1 cellular context compared by ENCODE assay signal in the genomic region with DNA sequence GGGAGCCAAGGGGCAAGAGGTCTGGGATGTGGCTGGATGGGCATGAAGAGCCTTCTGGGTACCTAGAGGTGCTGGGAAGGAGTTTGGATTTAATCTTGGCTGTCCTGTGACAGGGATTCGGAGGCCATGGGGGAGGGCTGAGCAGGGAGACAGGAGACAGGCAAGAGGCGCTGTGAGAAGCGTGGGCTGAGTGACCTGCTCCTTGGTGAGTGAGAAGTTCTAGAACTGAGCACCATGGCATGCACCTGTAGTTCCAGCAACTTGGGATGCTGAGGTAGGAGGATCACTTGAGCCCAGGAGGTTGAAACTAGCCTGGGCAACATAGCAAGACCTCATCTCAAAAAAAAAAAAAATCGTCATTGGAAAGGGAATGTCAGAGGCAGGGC.
TF ChIP-seq lines count a peak whose summit lies in the region.

No MANE protein-coding gene starts in this region.

TF ChIP-seq in GM23338, 12 proteins besides CTCF, POLR2A, EP300 and RAD21:
- TF ChIP-seq CREB1 (CRISPR knock-in tag; IDR thresholded peaks at IDR 0.05; ENCODE audit: low read depth) (no peak), EZH2phosphoT487 (IDR thresholded peaks at IDR 0.05; ENCODE audit: unreplicated experiment) (no peak), STAT1 (IDR thresholded peaks at IDR 0.05; ENCODE audit: unreplicated experiment) (no peak), ZNF331 (CRISPR knock-in tag; IDR thresholded peaks at IDR 0.05; ENCODE audit: low read depth) (no peak), EZH2 (IDR thresholded peaks at IDR 0.05; ENCODE audit: low read depth, unreplicated experiment) (no peak), POLR2AphosphoS5 (IDR thresholded peaks at IDR 0.05; ENCODE audit: low read depth) (no peak), JUNB (IDR thresholded peaks at IDR 0.05; ENCODE audit: unreplicated experiment) (no peak), NANOG (IDR thresholded peaks at IDR 0.05; ENCODE audit: borderline replicate concordance) (no peak), ZNF114 (CRISPR knock-in tag; IDR thresholded peaks at IDR 0.05) (no peak)
- TF ChIP-seq, protein P1, sequence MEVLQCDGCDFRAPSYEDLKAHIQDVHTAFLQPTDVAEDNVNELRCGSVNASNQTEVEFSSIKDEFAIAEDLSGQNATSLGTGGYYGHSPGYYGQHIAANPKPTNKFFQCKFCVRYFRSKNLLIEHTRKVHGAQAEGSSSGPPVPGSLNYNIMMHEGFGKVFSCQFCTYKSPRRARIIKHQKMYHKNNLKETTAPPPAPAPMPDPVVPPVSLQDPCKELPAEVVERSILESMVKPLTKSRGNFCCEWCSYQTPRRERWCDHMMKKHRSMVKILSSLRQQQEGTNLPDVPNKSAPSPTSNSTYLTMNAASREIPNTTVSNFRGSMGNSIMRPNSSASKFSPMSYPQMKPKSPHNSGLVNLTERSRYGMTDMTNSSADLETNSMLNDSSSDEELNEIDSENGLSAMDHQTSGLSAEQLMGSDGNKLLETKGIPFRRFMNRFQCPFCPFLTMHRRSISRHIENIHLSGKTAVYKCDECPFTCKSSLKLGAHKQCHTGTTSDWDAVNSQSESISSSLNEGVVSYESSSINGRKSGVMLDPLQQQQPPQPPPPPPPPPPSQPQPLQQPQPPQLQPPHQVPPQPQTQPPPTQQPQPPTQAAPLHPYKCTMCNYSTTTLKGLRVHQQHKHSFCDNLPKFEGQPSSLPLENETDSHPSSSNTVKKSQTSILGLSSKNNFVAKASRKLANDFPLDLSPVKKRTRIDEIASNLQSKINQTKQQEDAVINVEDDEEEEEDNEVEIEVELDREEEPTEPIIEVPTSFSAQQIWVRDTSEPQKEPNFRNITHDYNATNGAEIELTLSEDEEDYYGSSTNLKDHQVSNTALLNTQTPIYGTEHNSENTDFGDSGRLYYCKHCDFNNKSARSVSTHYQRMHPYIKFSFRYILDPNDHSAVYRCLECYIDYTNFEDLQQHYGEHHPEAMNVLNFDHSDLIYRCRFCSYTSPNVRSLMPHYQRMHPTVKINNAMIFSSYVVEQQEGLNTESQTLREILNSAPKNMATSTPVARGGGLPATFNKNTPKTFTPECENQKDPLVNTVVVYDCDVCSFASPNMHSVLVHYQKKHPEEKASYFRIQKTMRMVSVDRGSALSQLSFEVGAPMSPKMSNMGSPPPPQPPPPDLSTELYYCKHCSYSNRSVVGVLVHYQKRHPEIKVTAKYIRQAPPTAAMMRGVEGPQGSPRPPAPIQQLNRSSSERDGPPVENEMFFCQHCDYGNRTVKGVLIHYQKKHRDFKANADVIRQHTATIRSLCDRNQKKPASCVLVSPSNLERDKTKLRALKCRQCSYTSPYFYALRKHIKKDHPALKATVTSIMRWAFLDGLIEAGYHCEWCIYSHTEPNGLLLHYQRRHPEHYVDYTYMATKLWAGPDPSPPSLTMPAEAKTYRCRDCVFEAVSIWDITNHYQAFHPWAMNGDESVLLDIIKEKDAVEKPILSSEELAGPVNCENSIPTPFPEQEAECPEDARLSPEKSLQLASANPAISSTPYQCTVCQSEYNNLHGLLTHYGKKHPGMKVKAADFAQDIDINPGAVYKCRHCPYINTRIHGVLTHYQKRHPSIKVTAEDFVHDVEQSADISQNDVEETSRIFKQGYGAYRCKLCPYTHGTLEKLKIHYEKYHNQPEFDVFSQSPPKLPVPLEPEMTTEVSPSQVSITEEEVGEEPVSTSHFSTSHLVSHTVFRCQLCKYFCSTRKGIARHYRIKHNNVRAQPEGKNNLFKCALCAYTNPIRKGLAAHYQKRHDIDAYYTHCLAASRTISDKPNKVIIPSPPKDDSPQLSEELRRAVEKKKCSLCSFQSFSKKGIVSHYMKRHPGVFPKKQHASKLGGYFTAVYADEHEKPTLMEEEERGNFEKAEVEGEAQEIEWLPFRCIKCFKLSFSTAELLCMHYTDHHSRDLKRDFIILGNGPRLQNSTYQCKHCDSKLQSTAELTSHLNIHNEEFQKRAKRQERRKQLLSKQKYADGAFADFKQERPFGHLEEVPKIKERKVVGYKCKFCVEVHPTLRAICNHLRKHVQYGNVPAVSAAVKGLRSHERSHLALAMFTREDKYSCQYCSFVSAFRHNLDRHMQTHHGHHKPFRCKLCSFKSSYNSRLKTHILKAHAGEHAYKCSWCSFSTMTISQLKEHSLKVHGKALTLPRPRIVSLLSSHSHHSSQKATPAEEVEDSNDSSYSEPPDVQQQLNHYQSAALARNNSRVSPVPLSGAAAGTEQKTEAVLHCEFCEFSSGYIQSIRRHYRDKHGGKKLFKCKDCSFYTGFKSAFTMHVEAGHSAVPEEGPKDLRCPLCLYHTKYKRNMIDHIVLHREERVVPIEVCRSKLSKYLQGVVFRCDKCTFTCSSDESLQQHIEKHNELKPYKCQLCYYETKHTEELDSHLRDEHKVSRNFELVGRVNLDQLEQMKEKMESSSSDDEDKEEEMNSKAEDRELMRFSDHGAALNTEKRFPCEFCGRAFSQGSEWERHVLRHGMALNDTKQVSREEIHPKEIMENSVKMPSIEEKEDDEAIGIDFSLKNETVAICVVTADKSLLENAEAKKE (CRISPR knock-in tag; IDR thresholded peaks at IDR 0.05): no peak
- TF ChIP-seq, protein P2, sequence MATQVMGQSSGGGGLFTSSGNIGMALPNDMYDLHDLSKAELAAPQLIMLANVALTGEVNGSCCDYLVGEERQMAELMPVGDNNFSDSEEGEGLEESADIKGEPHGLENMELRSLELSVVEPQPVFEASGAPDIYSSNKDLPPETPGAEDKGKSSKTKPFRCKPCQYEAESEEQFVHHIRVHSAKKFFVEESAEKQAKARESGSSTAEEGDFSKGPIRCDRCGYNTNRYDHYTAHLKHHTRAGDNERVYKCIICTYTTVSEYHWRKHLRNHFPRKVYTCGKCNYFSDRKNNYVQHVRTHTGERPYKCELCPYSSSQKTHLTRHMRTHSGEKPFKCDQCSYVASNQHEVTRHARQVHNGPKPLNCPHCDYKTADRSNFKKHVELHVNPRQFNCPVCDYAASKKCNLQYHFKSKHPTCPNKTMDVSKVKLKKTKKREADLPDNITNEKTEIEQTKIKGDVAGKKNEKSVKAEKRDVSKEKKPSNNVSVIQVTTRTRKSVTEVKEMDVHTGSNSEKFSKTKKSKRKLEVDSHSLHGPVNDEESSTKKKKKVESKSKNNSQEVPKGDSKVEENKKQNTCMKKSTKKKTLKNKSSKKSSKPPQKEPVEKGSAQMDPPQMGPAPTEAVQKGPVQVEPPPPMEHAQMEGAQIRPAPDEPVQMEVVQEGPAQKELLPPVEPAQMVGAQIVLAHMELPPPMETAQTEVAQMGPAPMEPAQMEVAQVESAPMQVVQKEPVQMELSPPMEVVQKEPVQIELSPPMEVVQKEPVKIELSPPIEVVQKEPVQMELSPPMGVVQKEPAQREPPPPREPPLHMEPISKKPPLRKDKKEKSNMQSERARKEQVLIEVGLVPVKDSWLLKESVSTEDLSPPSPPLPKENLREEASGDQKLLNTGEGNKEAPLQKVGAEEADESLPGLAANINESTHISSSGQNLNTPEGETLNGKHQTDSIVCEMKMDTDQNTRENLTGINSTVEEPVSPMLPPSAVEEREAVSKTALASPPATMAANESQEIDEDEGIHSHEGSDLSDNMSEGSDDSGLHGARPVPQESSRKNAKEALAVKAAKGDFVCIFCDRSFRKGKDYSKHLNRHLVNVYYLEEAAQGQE (IDR thresholded peaks at IDR 0.05; ENCODE audit: unreplicated experiment): no peak
- TF ChIP-seq, protein P3, sequence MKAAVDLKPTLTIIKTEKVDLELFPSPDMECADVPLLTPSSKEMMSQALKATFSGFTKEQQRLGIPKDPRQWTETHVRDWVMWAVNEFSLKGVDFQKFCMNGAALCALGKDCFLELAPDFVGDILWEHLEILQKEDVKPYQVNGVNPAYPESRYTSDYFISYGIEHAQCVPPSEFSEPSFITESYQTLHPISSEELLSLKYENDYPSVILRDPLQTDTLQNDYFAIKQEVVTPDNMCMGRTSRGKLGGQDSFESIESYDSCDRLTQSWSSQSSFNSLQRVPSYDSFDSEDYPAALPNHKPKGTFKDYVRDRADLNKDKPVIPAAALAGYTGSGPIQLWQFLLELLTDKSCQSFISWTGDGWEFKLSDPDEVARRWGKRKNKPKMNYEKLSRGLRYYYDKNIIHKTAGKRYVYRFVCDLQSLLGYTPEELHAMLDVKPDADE (IDR thresholded peaks at IDR 0.05): no peak
